ENCODE assay signal across 1 cellular context in genomic region chr5:173329370-173330150, GRCh38.
TF ChIP-seq lines count a peak whose summit lies in the region.

No MANE protein-coding gene starts in this region.

TF ChIP-seq in HepG2, 621 proteins besides CTCF, POLR2A, EP300 and RAD21 (continued from another document and continues in another):
- TF ChIP-seq SMAD3 (CRISPR knock-in tag; IDR thresholded peaks at IDR 0.05) (no peak; the same call in 1 of the 2 replicates), LCORL (IDR thresholded peaks at IDR 0.05) (no peak), LCORL (CRISPR knock-in tag; IDR thresholded peaks at IDR 0.05) (peak; percentile 71), ZNF547 (CRISPR knock-in tag; IDR thresholded peaks at IDR 0.05) (peak; percentile 67; the same call in 1 of the 2 replicates), ZNF331 (CRISPR knock-in tag; IDR thresholded peaks at IDR 0.05) (0 out of 2 replicates have a peak, but pooled peaks have one; percentile 7), E2F1 (CRISPR knock-in tag; IDR thresholded peaks at IDR 0.05) (no peak), ZHX2 (IDR thresholded peaks at IDR 0.05; ENCODE audit: low read depth) (no peak), ZHX2 (CRISPR knock-in tag; IDR thresholded peaks at IDR 0.05; ENCODE audit: borderline replicate concordance) (0 out of 2 replicates have a peak, but pooled peaks have one; percentile 54), MAFK (conservative IDR thresholded peaks at IDR 0.05 in 1 of 2, IDR thresholded peaks at IDR 0.05 in 1 of 2; ENCODE audit: low read length in 2 of 2) (no peak), MYNN (CRISPR knock-in tag; IDR thresholded peaks at IDR 0.05; ENCODE audit: low read depth) (no peak; the same call in 1 of the 2 replicates), SP140L (CRISPR knock-in tag; IDR thresholded peaks at IDR 0.05; ENCODE audit: borderline replicate concordance) (no peak), MAX (IDR thresholded peaks at IDR 0.05) (peak; percentile 98), ZBTB8A (CRISPR knock-in tag; IDR thresholded peaks at IDR 0.05; ENCODE audit: borderline replicate concordance, low read depth) (no peak), ZNF772 (CRISPR knock-in tag; IDR thresholded peaks at IDR 0.05) (no peak), ZNF333 (CRISPR knock-in tag; IDR thresholded peaks at IDR 0.05; ENCODE audit: borderline replicate concordance) (no peak), NR1H2 (CRISPR knock-in tag; IDR thresholded peaks at IDR 0.05; ENCODE audit: borderline replicate concordance, low read depth) (no peak), ZNF274 (CRISPR knock-in tag; IDR thresholded peaks at IDR 0.05) (peak; percentile 70; the same call in 1 of the 2 replicates), ZNF138 (CRISPR knock-in tag; IDR thresholded peaks at IDR 0.05; ENCODE audit: low read depth) (no peak), ZNF737 (CRISPR knock-in tag; IDR thresholded peaks at IDR 0.05; ENCODE audit: borderline replicate concordance) (no peak), ZNF850 (CRISPR knock-in tag; conservative IDR thresholded peaks at IDR 0.05) (no peak), JARID2 (CRISPR knock-in tag; IDR thresholded peaks at IDR 0.05; ENCODE audit: insufficient replicate concordance) (no peak), KLF6 (CRISPR knock-in tag; IDR thresholded peaks at IDR 0.05) (peak; percentile 80; the same call in 1 of the 2 replicates), CC2D1A (CRISPR knock-in tag; IDR thresholded peaks at IDR 0.05) (no peak), SP5 (CRISPR knock-in tag; IDR thresholded peaks at IDR 0.05; ENCODE audit: borderline replicate concordance, low read depth) (peak; percentile 52; the same call in 1 of the 2 replicates), SRY (CRISPR knock-in tag; IDR thresholded peaks at IDR 0.05) (peak; percentile 70; the same call in 1 of the 2 replicates), GABPB1 (CRISPR knock-in tag; IDR thresholded peaks at IDR 0.05) (peak; percentile 81), ZNF350 (CRISPR knock-in tag; IDR thresholded peaks at IDR 0.05; ENCODE audit: borderline replicate concordance, low read depth) (0 out of 2 replicates have a peak, but pooled peaks have one; percentile 42), ZSCAN21 (CRISPR knock-in tag; IDR thresholded peaks at IDR 0.05; ENCODE audit: borderline replicate concordance) (peak; percentile 66; the same call in 1 of the 2 replicates), FOXC1 (CRISPR knock-in tag; IDR thresholded peaks at IDR 0.05; ENCODE audit: borderline replicate concordance) (peak; percentile 60), ZNF672 (CRISPR knock-in tag; IDR thresholded peaks at IDR 0.05) (no peak), FOSL1 (CRISPR knock-in tag; IDR thresholded peaks at IDR 0.05; ENCODE audit: borderline replicate concordance) (no peak)
- TF ChIP-seq, protein P1, sequence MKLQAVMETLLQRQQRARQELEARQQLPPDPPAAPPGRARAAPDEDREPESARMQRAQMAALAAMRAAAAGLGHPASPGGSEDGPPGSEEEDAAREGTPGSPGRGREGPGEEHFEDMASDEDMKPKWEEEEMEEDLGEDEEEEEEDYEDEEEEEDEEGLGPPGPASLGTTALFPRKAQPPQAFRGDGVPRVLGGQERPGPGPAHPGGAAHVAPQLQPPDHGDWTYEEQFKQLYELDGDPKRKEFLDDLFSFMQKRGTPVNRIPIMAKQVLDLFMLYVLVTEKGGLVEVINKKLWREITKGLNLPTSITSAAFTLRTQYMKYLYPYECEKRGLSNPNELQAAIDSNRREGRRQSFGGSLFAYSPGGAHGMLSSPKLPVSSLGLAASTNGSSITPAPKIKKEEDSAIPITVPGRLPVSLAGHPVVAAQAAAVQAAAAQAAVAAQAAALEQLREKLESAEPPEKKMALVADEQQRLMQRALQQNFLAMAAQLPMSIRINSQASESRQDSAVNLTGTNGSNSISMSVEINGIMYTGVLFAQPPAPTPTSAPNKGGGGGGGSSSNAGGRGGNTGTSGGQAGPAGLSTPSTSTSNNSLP (IDR thresholded peaks at IDR 0.05; ENCODE audit: low read depth, low read length) = no peak
- TF ChIP-seq, protein P2, sequence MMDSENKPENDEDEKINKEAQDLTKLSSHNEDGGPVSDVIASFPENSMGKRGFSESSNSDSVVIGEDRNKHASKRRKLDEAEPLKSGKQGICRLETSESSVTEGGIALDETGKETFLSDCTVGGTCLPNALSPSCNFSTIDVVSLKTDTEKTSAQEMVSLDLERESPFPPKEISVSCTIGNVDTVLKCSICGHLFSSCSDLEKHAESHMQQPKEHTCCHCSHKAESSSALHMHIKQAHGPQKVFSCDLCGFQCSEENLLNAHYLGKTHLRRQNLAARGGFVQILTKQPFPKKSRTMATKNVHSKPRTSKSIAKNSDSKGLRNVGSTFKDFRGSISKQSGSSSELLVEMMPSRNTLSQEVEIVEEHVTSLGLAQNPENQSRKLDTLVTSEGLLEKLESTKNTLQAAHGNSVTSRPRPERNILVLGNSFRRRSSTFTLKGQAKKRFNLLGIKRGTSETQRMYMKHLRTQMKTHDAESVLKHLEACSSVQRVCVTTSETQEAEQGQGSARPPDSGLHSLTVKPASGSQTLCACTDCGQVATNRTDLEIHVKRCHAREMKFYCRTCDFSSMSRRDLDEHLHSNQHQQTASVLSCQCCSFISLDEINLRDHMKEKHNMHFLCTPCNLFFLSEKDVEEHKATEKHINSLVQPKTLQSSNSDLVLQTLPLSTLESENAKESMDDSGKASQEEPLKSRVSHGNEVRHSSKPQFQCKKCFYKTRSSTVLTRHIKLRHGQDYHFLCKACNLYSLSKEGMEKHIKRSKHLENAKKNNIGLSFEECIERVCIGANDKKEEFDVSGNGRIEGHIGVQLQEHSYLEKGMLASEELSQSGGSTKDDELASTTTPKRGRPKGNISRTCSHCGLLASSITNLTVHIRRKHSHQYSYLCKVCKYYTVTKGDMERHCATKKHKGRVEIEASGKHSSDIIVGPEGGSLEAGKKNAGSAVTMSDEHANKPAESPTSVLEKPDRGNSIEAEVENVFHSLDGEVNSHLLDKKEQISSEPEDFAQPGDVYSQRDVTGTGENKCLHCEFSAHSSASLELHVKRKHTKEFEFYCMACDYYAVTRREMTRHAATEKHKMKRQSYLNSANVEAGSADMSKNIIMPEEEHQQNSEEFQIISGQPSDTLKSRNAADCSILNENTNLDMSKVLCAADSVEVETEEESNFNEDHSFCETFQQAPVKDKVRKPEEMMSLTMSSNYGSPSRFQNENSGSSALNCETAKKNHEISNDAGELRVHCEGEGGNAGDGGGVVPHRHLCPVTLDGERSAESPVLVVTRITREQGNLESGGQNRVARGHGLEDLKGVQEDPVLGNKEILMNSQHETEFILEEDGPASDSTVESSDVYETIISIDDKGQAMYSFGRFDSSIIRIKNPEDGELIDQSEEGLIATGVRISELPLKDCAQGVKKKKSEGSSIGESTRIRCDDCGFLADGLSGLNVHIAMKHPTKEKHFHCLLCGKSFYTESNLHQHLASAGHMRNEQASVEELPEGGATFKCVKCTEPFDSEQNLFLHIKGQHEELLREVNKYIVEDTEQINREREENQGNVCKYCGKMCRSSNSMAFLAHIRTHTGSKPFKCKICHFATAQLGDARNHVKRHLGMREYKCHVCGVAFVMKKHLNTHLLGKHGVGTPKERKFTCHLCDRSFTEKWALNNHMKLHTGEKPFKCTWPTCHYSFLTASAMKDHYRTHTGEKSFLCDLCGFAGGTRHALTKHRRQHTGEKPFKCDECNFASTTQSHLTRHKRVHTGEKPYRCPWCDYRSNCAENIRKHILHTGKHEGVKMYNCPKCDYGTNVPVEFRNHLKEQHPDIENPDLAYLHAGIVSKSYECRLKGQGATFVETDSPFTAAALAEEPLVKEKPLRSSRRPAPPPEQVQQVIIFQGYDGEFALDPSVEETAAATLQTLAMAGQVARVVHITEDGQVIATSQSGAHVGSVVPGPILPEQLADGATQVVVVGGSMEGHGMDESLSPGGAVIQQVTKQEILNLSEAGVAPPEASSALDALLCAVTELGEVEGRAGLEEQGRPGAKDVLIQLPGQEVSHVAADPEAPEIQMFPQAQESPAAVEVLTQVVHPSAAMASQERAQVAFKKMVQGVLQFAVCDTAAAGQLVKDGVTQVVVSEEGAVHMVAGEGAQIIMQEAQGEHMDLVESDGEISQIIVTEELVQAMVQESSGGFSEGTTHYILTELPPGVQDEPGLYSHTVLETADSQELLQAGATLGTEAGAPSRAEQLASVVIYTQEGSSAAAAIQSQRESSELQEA (CRISPR knock-in tag; IDR thresholded peaks at IDR 0.05; ENCODE audit: not compliant biosample characterization) = peak; percentile 71
- TF ChIP-seq, protein P3, sequence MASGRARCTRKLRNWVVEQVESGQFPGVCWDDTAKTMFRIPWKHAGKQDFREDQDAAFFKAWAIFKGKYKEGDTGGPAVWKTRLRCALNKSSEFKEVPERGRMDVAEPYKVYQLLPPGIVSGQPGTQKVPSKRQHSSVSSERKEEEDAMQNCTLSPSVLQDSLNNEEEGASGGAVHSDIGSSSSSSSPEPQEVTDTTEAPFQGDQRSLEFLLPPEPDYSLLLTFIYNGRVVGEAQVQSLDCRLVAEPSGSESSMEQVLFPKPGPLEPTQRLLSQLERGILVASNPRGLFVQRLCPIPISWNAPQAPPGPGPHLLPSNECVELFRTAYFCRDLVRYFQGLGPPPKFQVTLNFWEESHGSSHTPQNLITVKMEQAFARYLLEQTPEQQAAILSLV (CRISPR knock-in tag; IDR thresholded peaks at IDR 0.05; ENCODE audit: borderline replicate concordance) = peak; percentile 39; the same call in 1 of the 2 replicates
- TF ChIP-seq, protein P4, sequence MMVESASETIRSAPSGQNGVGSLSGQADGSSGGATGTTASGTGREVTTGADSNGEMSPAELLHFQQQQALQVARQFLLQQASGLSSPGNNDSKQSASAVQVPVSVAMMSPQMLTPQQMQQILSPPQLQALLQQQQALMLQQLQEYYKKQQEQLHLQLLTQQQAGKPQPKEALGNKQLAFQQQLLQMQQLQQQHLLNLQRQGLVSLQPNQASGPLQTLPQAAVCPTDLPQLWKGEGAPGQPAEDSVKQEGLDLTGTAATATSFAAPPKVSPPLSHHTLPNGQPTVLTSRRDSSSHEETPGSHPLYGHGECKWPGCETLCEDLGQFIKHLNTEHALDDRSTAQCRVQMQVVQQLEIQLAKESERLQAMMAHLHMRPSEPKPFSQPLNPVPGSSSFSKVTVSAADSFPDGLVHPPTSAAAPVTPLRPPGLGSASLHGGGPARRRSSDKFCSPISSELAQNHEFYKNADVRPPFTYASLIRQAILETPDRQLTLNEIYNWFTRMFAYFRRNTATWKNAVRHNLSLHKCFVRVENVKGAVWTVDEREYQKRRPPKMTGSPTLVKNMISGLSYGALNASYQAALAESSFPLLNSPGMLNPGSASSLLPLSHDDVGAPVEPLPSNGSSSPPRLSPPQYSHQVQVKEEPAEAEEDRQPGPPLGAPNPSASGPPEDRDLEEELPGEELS (CRISPR knock-in tag; IDR thresholded peaks at IDR 0.05) = no peak
- TF ChIP-seq, protein P5, sequence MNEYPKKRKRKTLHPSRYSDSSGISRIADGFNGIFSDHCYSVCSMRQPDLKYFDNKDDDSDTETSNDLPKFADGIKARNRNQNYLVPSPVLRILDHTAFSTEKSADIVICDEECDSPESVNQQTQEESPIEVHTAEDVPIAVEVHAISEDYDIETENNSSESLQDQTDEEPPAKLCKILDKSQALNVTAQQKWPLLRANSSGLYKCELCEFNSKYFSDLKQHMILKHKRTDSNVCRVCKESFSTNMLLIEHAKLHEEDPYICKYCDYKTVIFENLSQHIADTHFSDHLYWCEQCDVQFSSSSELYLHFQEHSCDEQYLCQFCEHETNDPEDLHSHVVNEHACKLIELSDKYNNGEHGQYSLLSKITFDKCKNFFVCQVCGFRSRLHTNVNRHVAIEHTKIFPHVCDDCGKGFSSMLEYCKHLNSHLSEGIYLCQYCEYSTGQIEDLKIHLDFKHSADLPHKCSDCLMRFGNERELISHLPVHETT (CRISPR knock-in tag; conservative IDR thresholded peaks at IDR 0.05) = no peak
- TF ChIP-seq, protein P6, sequence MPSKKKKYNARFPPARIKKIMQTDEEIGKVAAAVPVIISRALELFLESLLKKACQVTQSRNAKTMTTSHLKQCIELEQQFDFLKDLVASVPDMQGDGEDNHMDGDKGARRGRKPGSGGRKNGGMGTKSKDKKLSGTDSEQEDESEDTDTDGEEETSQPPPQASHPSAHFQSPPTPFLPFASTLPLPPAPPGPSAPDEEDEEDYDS (CRISPR knock-in tag; IDR thresholded peaks at IDR 0.05) = peak; percentile 19; the same call in 1 of the 2 replicates
